In the genomic region with DNA sequence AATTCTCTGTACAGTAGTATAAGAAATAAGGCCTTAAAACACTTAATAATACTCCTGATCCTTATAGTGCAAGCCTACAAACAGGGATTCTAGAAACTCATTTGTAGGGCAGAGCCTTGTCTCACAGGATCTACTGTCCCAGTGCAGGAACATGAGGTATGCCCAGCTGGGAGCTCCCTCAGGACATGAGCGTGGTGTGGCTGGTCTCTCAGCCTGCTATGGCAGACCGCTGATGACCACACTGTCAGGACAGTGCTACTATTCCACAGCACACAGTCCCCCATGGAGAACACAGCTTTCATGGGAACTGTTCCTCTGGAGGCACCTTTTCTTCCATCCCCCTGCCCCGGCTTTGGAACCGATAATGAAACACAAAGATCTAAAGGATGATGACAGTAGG, we compare ENCODE assay signal across 32 cellular contexts.
"Had no signal": no experiment of that assay in that cellular context is flagged by ENCODE, and none has a peak within 500 bp of the region (broad histone marks: within the 10 kb centered on the region; RNA-seq: fewer than 3 reads in every experiment).

No MANE protein-coding gene starts in this region.

- H3K4me1 Mint-ChIP-seq: activated B cell treated with CpG ODN at 0.5 μM for 24 hours; activated naive CD4-positive, alpha-beta T cell treated with anti-CD3 and anti-CD28 coated beads, Interleukin-2, amount 50 U/mL, for 24 hours; activated naive CD8-positive, alpha-beta T cell treated with anti-CD3 and anti-CD28 coated beads for 36 hours; activated naive CD8-positive, alpha-beta T cell treated with anti-CD3 and anti-CD28 coated beads, Interleukin-2, amount 50 U/mL, for 24 hours; activated T-helper 17 cell treated with anti-CD3 and anti-CD28 coated beads, Interleukin-2, amount 50 U/mL, for 72 hours had no signal

- H3K9me3 Mint-ChIP-seq: activated B cell treated with CpG ODN at 0.5 μM for 24 hours; activated CD8-positive, alpha-beta T cell treated with anti-CD3 and anti-CD28 coated beads for 36 hours; activated naive CD4-positive, alpha-beta T cell treated with anti-CD3 and anti-CD28 coated beads for 36 hours; activated naive CD4-positive, alpha-beta T cell treated with anti-CD3 and anti-CD28 coated beads, Interleukin-2, amount 50 U/mL, for 24 hours; activated naive CD8-positive, alpha-beta T cell treated with anti-CD3 and anti-CD28 coated beads for 36 hours; activated naive CD8-positive, alpha-beta T cell treated with anti-CD3 and anti-CD28 coated beads, Interleukin-2, amount 50 U/mL, for 24 hours; activated T-cell treated with anti-CD3 and anti-CD28 coated beads, Interleukin-2, amount 50 U/mL, for 4 hours; activated T-helper 17 cell treated with anti-CD3 and anti-CD28 coated beads, Interleukin-2, amount 50 U/mL, for 72 hours; effector memory CD8-positive, alpha-beta T cell; T-helper 2 cell treated with Interferon-gamma antibody and Interleukin-4, amounts not matched to agents 5 μg/mL and 100 μg/mL, for 36 hours had no signal

- ATAC-seq: activated CD4-positive, CD25-positive, alpha-beta regulatory T cell treated with anti-CD3 and anti-CD28 coated beads, Interleukin-2, amount 50 U/mL, for 24 hours; activated CD8-positive, alpha-beta T cell treated with anti-CD3 and anti-CD28 coated beads for 36 hours; activated naive CD8-positive, alpha-beta T cell treated with anti-CD3 and anti-CD28 coated beads, Interleukin-2, amount 50 U/mL, for 24 hours; activated T-cell treated with anti-CD3 and anti-CD28 coated beads, Interleukin-2, amount 50 U/mL, for 4 hours; activated T-helper 17 cell treated with anti-CD3 and anti-CD28 coated beads, Interleukin-2, amount 50 U/mL, for 72 hours; body of pancreas; effector memory CD8-positive, alpha-beta T cell; gastroesophageal sphincter; T-helper 17 cell had no signal

- H3K27me3 ChIP-seq: adrenal gland, body of pancreas, esophagus muscularis mucosa, gastroesophageal sphincter had no signal

- H3K4me1 ChIP-seq: adrenal gland, esophagus muscularis mucosa, gastroesophageal sphincter had no signal

- H3K4me3 Mint-ChIP-seq: activated B cell treated with CpG ODN at 0.5 μM for 24 hours; activated CD8-positive, alpha-beta T cell treated with anti-CD3 and anti-CD28 coated beads for 36 hours; activated naive CD4-positive, alpha-beta T cell treated with anti-CD3 and anti-CD28 coated beads for 36 hours; activated naive CD4-positive, alpha-beta T cell treated with anti-CD3 and anti-CD28 coated beads, Interleukin-2, amount 50 U/mL, for 24 hours; activated naive CD8-positive, alpha-beta T cell treated with anti-CD3 and anti-CD28 coated beads for 36 hours; activated naive CD8-positive, alpha-beta T cell treated with anti-CD3 and anti-CD28 coated beads, Interleukin-2, amount 50 U/mL, for 24 hours; activated T-cell treated with anti-CD3 and anti-CD28 coated beads, Interleukin-2, amount 50 U/mL, for 4 hours; activated T-helper 17 cell treated with anti-CD3 and anti-CD28 coated beads, Interleukin-2, amount 50 U/mL, for 72 hours; effector memory CD8-positive, alpha-beta T cell; T-helper 17 cell; T-helper 2 cell treated with Interferon-gamma antibody and Interleukin-4, amounts not matched to agents 5 μg/mL and 100 μg/mL, for 36 hours had no signal

- H3K4me3 ChIP-seq: adrenal gland, body of pancreas, esophagus muscularis mucosa, gastroesophageal sphincter had no signal

- H3K9me3 ChIP-seq: adrenal gland, body of pancreas, esophagus muscularis mucosa, gastroesophageal sphincter had no signal

- FAIRE-seq: colon had no signal

- H3K27ac Mint-ChIP-seq: activated B cell treated with CpG ODN at 0.5 μM for 24 hours; activated CD8-positive, alpha-beta T cell treated with anti-CD3 and anti-CD28 coated beads for 36 hours; activated naive CD4-positive, alpha-beta T cell treated with anti-CD3 and anti-CD28 coated beads for 36 hours; activated naive CD4-positive, alpha-beta T cell treated with anti-CD3 and anti-CD28 coated beads, Interleukin-2, amount 50 U/mL, for 24 hours; activated naive CD8-positive, alpha-beta T cell treated with anti-CD3 and anti-CD28 coated beads for 36 hours; activated naive CD8-positive, alpha-beta T cell treated with anti-CD3 and anti-CD28 coated beads, Interleukin-2, amount 50 U/mL, for 24 hours; activated T-helper 17 cell treated with anti-CD3 and anti-CD28 coated beads, Interleukin-2, amount 50 U/mL, for 72 hours; effector memory CD8-positive, alpha-beta T cell; T-helper 17 cell; T-helper 2 cell treated with Interferon-gamma antibody and Interleukin-4, amounts not matched to agents 5 μg/mL and 100 μg/mL, for 36 hours had no signal

- H3K27me3 Mint-ChIP-seq: activated B cell treated with CpG ODN at 0.5 μM for 24 hours; activated CD8-positive, alpha-beta T cell treated with anti-CD3 and anti-CD28 coated beads for 36 hours; activated naive CD4-positive, alpha-beta T cell treated with anti-CD3 and anti-CD28 coated beads, Interleukin-2, amount 50 U/mL, for 24 hours; activated naive CD8-positive, alpha-beta T cell treated with anti-CD3 and anti-CD28 coated beads for 36 hours; activated naive CD8-positive, alpha-beta T cell treated with anti-CD3 and anti-CD28 coated beads, Interleukin-2, amount 50 U/mL, for 24 hours; activated T-helper 17 cell treated with anti-CD3 and anti-CD28 coated beads, Interleukin-2, amount 50 U/mL, for 72 hours; effector memory CD8-positive, alpha-beta T cell; T-helper 17 cell had no signal

- H3K27ac ChIP-seq: adrenal gland, body of pancreas, esophagus muscularis mucosa, gastroesophageal sphincter, WERI-Rb-1 had no signal

- DNase-seq: activated B cell treated with CpG ODN at 0.5 μM for 24 hours; activated CD4-positive, alpha-beta T cell treated with anti-CD3 and anti-CD28 coated beads for 48 hours; activated CD4-positive, alpha-beta T cell treated with anti-CD3 and anti-CD28 coated beads, Interleukin-2, amount 50 U/mL, for 1 hour; activated CD4-positive, alpha-beta T cell treated with anti-CD3 and anti-CD28 coated beads, Interleukin-2, amount 50 U/mL, for 48 hours; activated CD8-positive, alpha-beta memory T cell treated with anti-CD3 and anti-CD28 coated beads for 24 hours; activated CD8-positive, alpha-beta T cell treated with anti-CD3 and anti-CD28 coated beads for 36 hours; activated effector memory CD4-positive, alpha-beta T cell treated with anti-CD3 and anti-CD28 coated beads, Interleukin-2, amount 50 U/mL, for 16 hours; activated naive CD4-positive, alpha-beta T cell treated with anti-CD3 and anti-CD28 coated beads for 36 hours; activated naive CD8-positive, alpha-beta T cell treated with anti-CD3 and anti-CD28 coated beads for 36 hours; activated naive CD8-positive, alpha-beta T cell treated with anti-CD3 and anti-CD28 coated beads, Interleukin-2, amount 50 U/mL, for 24 hours; activated T-cell treated with anti-CD3 and anti-CD28 coated beads, Interleukin-2, amount 50 U/mL, for 4 hours; adrenal gland; amygdala; body of pancreas; cortex of kidney; dermis blood vessel endothelial cell; effector CD4-positive, alpha-beta T cell; effector memory CD8-positive, alpha-beta T cell; erythroblast; foreskin melanocyte; head of caudate nucleus; T-helper 1 cell; T-helper 17 cell; T1000; WERI-Rb-1 had no signal
